19 cellular contexts compared by ENCODE assay signal in the genomic region with DNA sequence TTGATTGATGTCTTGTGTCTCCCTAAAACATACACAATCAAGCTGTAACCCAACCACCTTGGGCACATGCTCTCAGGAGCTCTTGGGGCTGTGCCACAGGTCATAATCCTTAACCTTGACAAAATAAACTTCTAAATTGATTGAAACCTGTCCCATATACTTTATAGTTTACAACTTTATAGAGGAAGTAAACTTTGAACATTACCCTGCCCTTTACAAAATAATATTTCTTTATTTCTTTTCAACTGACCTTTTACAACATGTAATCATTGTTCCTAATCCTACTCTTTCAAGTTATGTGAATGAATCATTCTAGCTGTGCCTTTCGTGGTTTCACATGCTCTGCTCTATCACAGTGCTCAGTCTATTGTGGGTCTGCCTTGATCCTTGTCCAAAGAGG.
DNase-seq lines count a peak whose midpoint lies in the region; FAIRE-seq and TF ChIP-seq lines count a peak whose summit lies in the region.
"Had no signal": no experiment of that assay in that cellular context is flagged by ENCODE, and none has a peak within 500 bp of the region (broad histone marks: within the 10 kb centered on the region; RNA-seq: fewer than 3 reads in every experiment).

No MANE protein-coding gene starts in this region.

- H3K4me3 ChIP-seq in fibroblast of mammary gland (ENCODE audit: control insufficient read depth, low read depth, low read length): no peak overlapping the region
- H3K4me3 ChIP-seq: K562, psoas muscle had no signal

- DNase-seq in Daoy (ENCODE audit: low read depth) (peak; percentile 20), RCC 7860 (ENCODE audit: low spot score) (no peak), fibroblast of mammary gland (ENCODE audit: low read depth) (peak; percentile 3), inferior parietal cortex (ENCODE audit: extremely low spot score) (no peak), globus pallidus (ENCODE audit: low spot score) (no peak), cerebellum (ENCODE audit: low spot score) (no peak)
- DNase-seq in stimulated activated CD4-positive, alpha-beta T cell treated with anti-CD3 and anti-CD28 coated beads, Interleukin-4, amount 100 ng/mL, for 1 hour: no peak
- DNase-seq: activated CD4-positive, alpha-beta T cell treated with anti-CD3 and anti-CD28 coated beads for 36 hours; Calu3; islet precursor cell; NCI-H1092 treated with DMSO at 0.1 percent for 48 hours; NK-92 treated with Interleukin-12 subunit alpha and Interleukin-12 subunit beta, amount 100 ng/mL, for 24 hours; psoas muscle; Right ventricle myocardium superior; substantia nigra had no signal

- H3K36me3 Mint-ChIP-seq in nephron (ENCODE audit: low read depth): no peaks in the 10 kb centered on the region
- H3K36me3 Mint-ChIP-seq: activated naive CD8-positive, alpha-beta T cell had no signal

- H3K4me3 Mint-ChIP-seq in nephron: no peak overlapping the region
- H3K4me3 Mint-ChIP-seq: activated CD4-positive, alpha-beta T cell treated with anti-CD3 and anti-CD28 coated beads for 36 hours; activated naive CD8-positive, alpha-beta T cell; central memory CD8-positive, alpha-beta T cell had no signal

- peaks cover 5% of the 10 kb centered on the region for H3K27me3 Mint-ChIP-seq in nephron (ENCODE audit: low read depth)
- H3K27me3 Mint-ChIP-seq: activated CD4-positive, alpha-beta T cell treated with anti-CD3 and anti-CD28 coated beads for 36 hours; activated naive CD8-positive, alpha-beta T cell; central memory CD8-positive, alpha-beta T cell had no signal

- H3K27ac Mint-ChIP-seq in nephron: peak overlapping the region; percentile 52 to 89 (median 54)
- H3K27ac Mint-ChIP-seq: activated CD4-positive, alpha-beta T cell treated with anti-CD3 and anti-CD28 coated beads for 36 hours; activated naive CD8-positive, alpha-beta T cell had no signal

- TF ChIP-seq CTCF in fibroblast of mammary gland (conservative IDR thresholded peaks at IDR 0.05; ENCODE audit: control insufficient read depth, insufficient read depth, low read depth, low read length) (no peak), nephron (IDR thresholded peaks at IDR 0.05; ENCODE audit: unreplicated experiment in 3 of 3) (no peak)

- H3K4me1 Mint-ChIP-seq in nephron: peaks cover 20% of the 10 kb centered on the region
- H3K4me1 Mint-ChIP-seq: central memory CD8-positive, alpha-beta T cell had no signal

- peak; percentile 44 for FAIRE-seq in RCC 7860 (lab: Jason Lieb, UNC)
- FAIRE-seq: K562 had no signal

- H3K9me3 Mint-ChIP-seq in nephron: no peaks in the 10 kb centered on the region
- H3K9me3 Mint-ChIP-seq: central memory CD8-positive, alpha-beta T cell had no signal

Comparison
In these comparisons a context has a peak if more than half of its experiments do, and no peak if none do; other contexts are left out.
1. DNase-seq: peak in Daoy (single experiment) and fibroblast of mammary gland (single experiment); none in RCC 7860 (single experiment), inferior parietal cortex (single experiment), globus pallidus (single experiment), stimulated activated CD4-positive, alpha-beta T cell treated with anti-CD3 and anti-CD28 coated beads, Interleukin-4, amount 100 ng/mL, for 1 hour (single experiment) and cerebellum (single experiment).